In the genomic region with DNA sequence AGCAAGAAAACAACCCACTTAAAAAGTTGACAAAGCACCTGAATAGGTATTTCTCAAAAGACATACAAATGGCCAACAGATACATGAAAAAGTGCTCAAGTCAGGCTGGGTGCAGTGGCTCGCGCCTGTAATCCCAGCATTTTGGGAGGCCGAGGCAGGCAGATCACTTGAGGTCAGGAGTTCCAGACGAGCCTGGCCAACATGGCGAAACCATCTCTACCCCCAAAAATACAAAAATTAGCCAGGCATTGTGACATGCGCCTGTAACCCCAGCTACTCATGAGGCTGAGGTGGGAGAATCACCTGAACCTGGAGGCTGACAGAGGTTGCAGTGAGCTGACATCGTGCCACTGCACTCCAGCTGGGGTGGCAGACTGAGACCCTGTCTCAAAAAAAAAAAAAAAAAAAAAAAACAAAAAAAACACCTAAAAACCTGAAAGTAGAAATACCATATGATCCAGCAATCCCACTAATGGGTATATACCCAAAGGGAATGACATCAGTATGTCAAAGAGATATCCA, we compare ENCODE assay signal across 15 cellular contexts.
DNase-seq lines count a peak whose midpoint lies in the region; ATAC-seq, FAIRE-seq and TF ChIP-seq lines count a peak whose summit lies in the region.
"Had no signal": no experiment of that assay in that cellular context is flagged by ENCODE, and none has a peak within 500 bp of the region (broad histone marks: within the 10 kb centered on the region; RNA-seq: fewer than 3 reads in every experiment).

No MANE protein-coding gene starts in this region.

- TF ChIP-seq EP300 in GM12878 (IDR thresholded peaks at IDR 0.05; ENCODE audit: borderline replicate concordance in 1 of 2, control insufficient read depth in 1 of 2, low read depth in 2 of 2, low read length in 2 of 2), result no peak
- TF ChIP-seq EP300 in upper lobe of left lung (IDR thresholded peaks at IDR 0.05), result no peak

- H3K4me1 ChIP-seq in GM12878 (ENCODE audit: control insufficient read depth, insufficient read depth, low read length) (peaks cover 18% of the 10 kb centered on the region), spleen (peaks cover 10 to 86% (median 42%) of the 10 kb centered on the region in 6 donors), upper lobe of left lung (peaks cover 18 to 30% (median 24%) of the 10 kb centered on the region in 4 donors)
- H3K4me1 ChIP-seq: colonic mucosa had no signal

- H3K9me2 ChIP-seq in SU-DHL-6 (replicated peaks; ENCODE audit: insufficient read depth, low read length), result no peaks in the 10 kb centered on the region

- BruUV-seq in GM12878 (replicated peaks; lab: Mats Ljungman, UMichigan), result no TSS peak

- H3K27me3 ChIP-seq in SU-DHL-6 (ENCODE audit: low read length), result no peaks in the 10 kb centered on the region
- no peaks in the 10 kb centered on the region for H3K27me3 ChIP-seq in GM12878 (replicated peaks in 1 of 2; ENCODE audit: control insufficient read depth in 2 of 2, insufficient read depth in 2 of 2, low read length in 1 of 2)
- no peaks in the 10 kb centered on the region for H3K27me3 ChIP-seq in spleen (replicated peaks in 1 of 7)
- H3K27me3 ChIP-seq in upper lobe of left lung, result no peaks in the 10 kb centered on the region
- H3K27me3 ChIP-seq: colonic mucosa had no signal

- peak overlapping the region; percentile 71 for H3K4me3 Mint-ChIP-seq in activated CD8-positive, alpha-beta memory T cell treated with anti-CD3 and anti-CD28 coated beads, Interleukin-2, amount 10 ng/mL, durations not matched to agents 7 days and 5 days
- H3K4me3 Mint-ChIP-seq: type B pancreatic cell had no signal

- RAD21 ChIA-PET in GM12878 (lab: Charles Lee; ENCODE audit: unreplicated experiment), result interaction anchor here (1.5 kb wide), 1 partner anchor 11 kb away, joined by 8 read pairs; no protein-coding TSS in a partner anchor

- H3K9me3 Mint-ChIP-seq in activated CD8-positive, alpha-beta memory T cell treated with anti-CD3 and anti-CD28 coated beads, Interleukin-2, amount 10 ng/mL, durations not matched to agents 7 days and 5 days (ENCODE audit: low read depth), result peaks cover under 1% of the 10 kb centered on the region
- H3K9me3 Mint-ChIP-seq: type B pancreatic cell had no signal

- H3K27me3 Mint-ChIP-seq in activated CD8-positive, alpha-beta memory T cell treated with anti-CD3 and anti-CD28 coated beads, Interleukin-2, amount 10 ng/mL, durations not matched to agents 7 days and 5 days, result no peaks in the 10 kb centered on the region
- H3K27me3 Mint-ChIP-seq: type B pancreatic cell had no signal

- FAIRE-seq in GM12878 (lab: Jason Lieb, UNC), result no peak
- FAIRE-seq: A204.1 had no signal

- H3K9me3 ChIP-seq in SU-DHL-6 (ENCODE audit: insufficient read depth, low read length), result no peaks in the 10 kb centered on the region
- no peaks in the 10 kb centered on the region for H3K9me3 ChIP-seq in GM12878 (replicated peaks; ENCODE audit: control insufficient read depth, insufficient read depth, low read length)
- H3K9me3 ChIP-seq in spleen, result no peaks in the 10 kb centered on the region
- H3K9me3 ChIP-seq in upper lobe of left lung, result no peaks in the 10 kb centered on the region
- H3K9me3 ChIP-seq: colonic mucosa had no signal

- H3K79me2 ChIP-seq in SU-DHL-6 (ENCODE audit: insufficient read depth, low read length) (no peaks in the 10 kb centered on the region), GM12878 (ENCODE audit: control insufficient read depth, insufficient read depth, low read length) (no peaks in the 10 kb centered on the region)

- H2AFZ ChIP-seq in SU-DHL-6 (ENCODE audit: low read depth, low read length, severe bottlenecking), result no peak overlapping the region
- no peak overlapping the region for H2AFZ ChIP-seq in GM12878 (ENCODE audit: control insufficient read depth, low read depth, low read length)

- H3K36me3 Mint-ChIP-seq in activated CD8-positive, alpha-beta memory T cell treated with anti-CD3 and anti-CD28 coated beads, Interleukin-2, amount 10 ng/mL, durations not matched to agents 7 days and 5 days, result peaks cover 25% of the 10 kb centered on the region

- TF ChIP-seq POLR2A in GM12878 (IDR thresholded peaks at IDR 0.05; ENCODE audit: low read depth, low read length), result no peak
- TF ChIP-seq POLR2A in spleen (IDR thresholded peaks at IDR 0.05), result no peak
- TF ChIP-seq POLR2A in upper lobe of left lung (IDR thresholded peaks at IDR 0.05), result no peak

- SMC1A ChIA-PET in GM12878 (lab: Charles Lee; ENCODE audit: uncharacterized antibody, unreplicated experiment), result interaction anchor here (1.0 to 5.6 kb wide), 3 partner anchors 10 to 111 kb away, joined by 3 to 39 read pairs (median 5); no protein-coding TSS in a partner anchor

- no peak for TF ChIP-seq CTCF in SU-DHL-6 (IDR thresholded peaks at IDR 0.05; ENCODE audit: insufficient read depth, low read length, poor library complexity, severe bottlenecking)
- TF ChIP-seq CTCF in GM12878 (IDR thresholded peaks at IDR 0.05 in 2 of 3, conservative IDR thresholded peaks at IDR 0.05 in 1 of 3; ENCODE audit: control insufficient read depth in 2 of 3, extremely low read depth in 1 of 3, insufficient read depth in 1 of 3, low read depth in 3 of 3, low read length in 3 of 3), result no peak
- no peak for TF ChIP-seq CTCF in spleen (IDR thresholded peaks at IDR 0.05 in 8 of 11, conservative IDR thresholded peaks at IDR 0.05 in 3 of 11)
- no peak for TF ChIP-seq CTCF in upper lobe of left lung (IDR thresholded peaks at IDR 0.05)

- H3F3A ChIP-seq in SU-DHL-6 (ENCODE audit: insufficient read depth), result peaks cover 45% of the 10 kb centered on the region

- no peak for TF ChIP-seq RAD21 in GM12878 (IDR thresholded peaks at IDR 0.05; ENCODE audit: insufficient read depth, low read depth, low read length)

- WGBS in GM12878 (ENCODE audit: insufficient coverage, insufficient replicate concordance, low lambda C conversion rate, missing lambda C conversion rate), result 95% methylated on average over 7 of the region's 7 CpGs
- 70 to 83% (median 74%) methylated on average over 7 of the region's 7 CpGs for WGBS in spleen, 5 donors
- WGBS in upper lobe of left lung, 2 donors, result 74 to 82% methylated on average over 7 of the region's 7 CpGs

- H3K27ac ChIP-seq in SU-DHL-6 (ENCODE audit: low read depth, low read length) (peak overlapping the region; percentile 70), GM12878 (ENCODE audit: control insufficient read depth, insufficient read depth) (peak overlapping the region; percentile 16; the same call in 1 of the 2 replicates), spleen (peak overlapping the region in 7 of 8 donors; percentile 45 to 87 (median 81)), upper lobe of left lung (peak overlapping the region in 2 of 4 donors; percentile 11 to 25)
- H3K27ac ChIP-seq: RWPE1 had no signal

- CTCF ChIA-PET in activated CD8-positive, alpha-beta memory T cell treated with anti-CD3 and anti-CD28 coated beads, Interleukin-2, amount 10 ng/mL, durations not matched to agents 7 days and 5 days (lab: Charles Lee), result interaction anchor here (0.8 to 2.8 kb wide), 8 partner anchors 11 to 140 kb away, joined by 3 to 23 read pairs (median 3); a partner anchor contains a TSS
- CTCF ChIA-PET in GM12878 (lab: Yijun Ruan, JAX), result interaction anchor here (1.2 to 1.3 kb wide), 2 partner anchors 10 to 118 kb away, joined by 3 to 4 read pairs; no protein-coding TSS in a partner anchor

- H3K36me3 ChIP-seq in SU-DHL-6 (ENCODE audit: low read length) (peaks cover 6% of the 10 kb centered on the region; the same call in 1 of the 2 replicates), GM12878 (ENCODE audit: control insufficient read depth in 2 of 2, insufficient read depth in 2 of 2, low read length in 1 of 2) (no peaks in the 10 kb centered on the region), spleen (no peaks in the 10 kb centered on the region), upper lobe of left lung (no peaks in the 10 kb centered on the region)
- H3K36me3 ChIP-seq: colonic mucosa had no signal

- H4K20me1 ChIP-seq in SU-DHL-6 (ENCODE audit: low read depth, low read length) (no peaks in the 10 kb centered on the region), GM12878 (ENCODE audit: control insufficient read depth, insufficient read depth) (no peaks in the 10 kb centered on the region)

- intact Hi-C loops in GM12878 (cut with micrococcal nuclease; ENCODE audit: unreplicated experiment), result no loop called here
- intact Hi-C loops in spleen (cut with DNase I; ENCODE audit: low total_unique reads), result no loop called here

- POLR2A ChIA-PET in GM12878 (lab: Charles Lee), result interaction anchor here (0.9 to 1.1 kb wide), 3 partner anchors 10 to 27 kb away, joined by 3 to 8 read pairs (median 5); no protein-coding TSS in a partner anchor

- peak; percentile 43 for DNase-seq in activated CD8-positive, alpha-beta memory T cell treated with anti-CD3 and anti-CD28 coated beads, Interleukin-2, amount 10 ng/mL, durations not matched to agents 7 days and 5 days
- no peak for DNase-seq in activated CD8-positive, alpha-beta memory T cell treated with anti-CD3 and anti-CD28 coated beads for 24 hours
- DNase-seq in GM12878 (ENCODE audit: low read depth, low spot score), result no peak
- DNase-seq in spleen, result no peak
- DNase-seq in hepatic stellate cell (ENCODE audit: low spot score), result no peak
- DNase-seq in upper lobe of left lung, result no peak
- DNase-seq: colonic mucosa, hippocampal formation, NCI-H2081 treated with DMSO at 0.1 percent for 48 hours, NCI-H748 treated with DMSO at 0.1 percent for 48 hours had no signal

- peak overlapping the region; percentile 93 for H3K27ac Mint-ChIP-seq in activated CD8-positive, alpha-beta memory T cell treated with anti-CD3 and anti-CD28 coated beads, Interleukin-2, amount 10 ng/mL, durations not matched to agents 7 days and 5 days

- peak overlapping the region; percentile 21; the same call in 1 of the 2 replicates for H3K9ac ChIP-seq in SU-DHL-6 (ENCODE audit: low read length)
- no peak overlapping the region for H3K9ac ChIP-seq in GM12878 (ENCODE audit: control insufficient read depth, insufficient read depth, low read length)

- H3K4me3 ChIP-seq in SU-DHL-6 (ENCODE audit: insufficient read depth, low read length, poor library complexity, severe bottlenecking) (no peak overlapping the region), GM12878 (no peak overlapping the region), spleen (peak overlapping the region in 1 of 8 donors; percentile 37), upper lobe of left lung (no peak overlapping the region)
- H3K4me3 ChIP-seq: colonic mucosa had no signal

- H3K4me2 ChIP-seq in SU-DHL-6 (ENCODE audit: low read depth, low read length, poor library complexity, severe bottlenecking) (peak overlapping the region; percentile 37), GM12878 (ENCODE audit: control insufficient read depth, insufficient read depth) (peak overlapping the region; percentile 28; the same call in 1 of the 2 replicates)

- in situ Hi-C loops in GM12878 (cut with MboI), result no loop called here

- peaks cover 76% of the 10 kb centered on the region for H3K4me1 Mint-ChIP-seq in activated CD8-positive, alpha-beta memory T cell treated with anti-CD3 and anti-CD28 coated beads, Interleukin-2, amount 10 ng/mL, durations not matched to agents 7 days and 5 days

- ATAC-seq in activated CD8-positive, alpha-beta memory T cell treated with anti-CD3 and anti-CD28 coated beads, Interleukin-2, amount 10 ng/mL, durations not matched to agents 7 days and 5 days, result peak; percentile 17
- ATAC-seq in GM12878 (no peak), GM21447 (IDR thresholded peaks at IDR 0.05; ENCODE audit: unreplicated experiment) (no peak), upper lobe of left lung (ENCODE audit: low FRiP score in 2 of 2) (no peak)

TF ChIP-seq in GM12878, 131 proteins besides CTCF, POLR2A, EP300 and RAD21 (continues in another document):
- no peak for TF ChIP-seq RCOR1 (conservative IDR thresholded peaks at IDR 0.05; ENCODE audit: low read depth, low read length)
